In genomic region chr3:187743195-187744141, GRCh38 we compare ENCODE assay signal across 8 cellular contexts. TPM values are rescaled to one million over a fixed set of nuclear protein-coding genes. Genes with fewer than 3 reads are reported as not detected.
DNase-seq lines count a peak whose midpoint lies in the region; ATAC-seq and TF ChIP-seq lines count a peak whose summit lies in the region.

No MANE protein-coding gene starts in this region.

- H3K36me3 ChIP-seq in HAP-1 (replicated peaks) (no peaks in the 10 kb centered on the region), PC-9 (ENCODE audit: low read depth) (peaks cover 5% of the 10 kb centered on the region; the same call in 1 of the 2 replicates), heart left ventricle (no peaks in the 10 kb centered on the region)

- H3K79me2 ChIP-seq in PC-9 (ENCODE audit: low read depth): peaks cover 86% of the 10 kb centered on the region

- TF ChIP-seq CTCF in PC-9 (conservative IDR thresholded peaks at IDR 0.05) (no peak), heart left ventricle (IDR thresholded peaks at IDR 0.05) (no peak), progenitor cell of endocrine pancreas (IDR thresholded peaks at IDR 0.05; ENCODE audit: unreplicated experiment) (no peak)

- CTCF ChIA-PET in PC-9 (lab: Charles Lee): interaction anchor here (0.6 to 1.1 kb wide), 7 partner anchors 421 to 1213 kb away, joined by 3 to 6 read pairs (median 4); no protein-coding TSS in a partner anchor

- H3K4me3 Mint-ChIP-seq in activated naive CD8-positive, alpha-beta T cell treated with anti-CD3 and anti-CD28 coated beads for 36 hours: peak overlapping the region; percentile 91
- peak overlapping the region; percentile 94 for H3K4me3 Mint-ChIP-seq in progenitor cell of endocrine pancreas (ENCODE audit: low read depth)

- H3K4me2 ChIP-seq in PC-9: peak overlapping the region; percentile 99

- no peaks in the 10 kb centered on the region for H3K9me3 Mint-ChIP-seq in activated naive CD8-positive, alpha-beta T cell treated with anti-CD3 and anti-CD28 coated beads for 36 hours
- H3K9me3 Mint-ChIP-seq in progenitor cell of endocrine pancreas (ENCODE audit: low read depth): no peaks in the 10 kb centered on the region

- H3K9me2 ChIP-seq in PC-9 (ENCODE audit: insufficient read depth): no peaks in the 10 kb centered on the region

- intact Hi-C loops in PC-9 (cut with micrococcal nuclease; ENCODE audit: unreplicated experiment): loop anchor here (1.0 to 10.0 kb wide), 7 partner anchors 551 to 1649 kb away; no protein-coding TSS in a partner anchor
- intact Hi-C loops in heart left ventricle (cut with DNase I): loop anchor here (1.0 to 10.0 kb wide), 25 partner anchors 239 to 1404 kb away; partner anchors contain the start of gene LPP (in 3 of the 10)

- no peak for TF ChIP-seq POLR2A in heart left ventricle (IDR thresholded peaks at IDR 0.05)

- POLR2A ChIA-PET in PC-9 (lab: Charles Lee; ENCODE audit: unreplicated experiment): interaction anchor here (0.6 kb wide), 2 partner anchors 901 to 1209 kb away, joined by 3 to 10 read pairs; no protein-coding TSS in a partner anchor

- peaks cover 25% of the 10 kb centered on the region; the same call in 1 of the 2 replicates for H3F3A ChIP-seq in PC-9 (ENCODE audit: insufficient read depth, low read depth)

- H2AFZ ChIP-seq in PC-9: peak overlapping the region; percentile 69

- in situ Hi-C loops in HAP-1 (cut with MboI; ENCODE audit: low sequenced_read_pairs): loop anchor here (5.0 to 25.0 kb wide), 4 partner anchors 1019 to 1494 kb away; partner anchors contain the start of gene TPRG1

- BruUV-seq in PC-9 (replicated peaks; lab: Mats Ljungman, UMichigan): no TSS peak

- no peaks in the 10 kb centered on the region for H3K27me3 ChIP-seq in HAP-1 (ENCODE audit: low read depth)
- H3K27me3 ChIP-seq in PC-9 (ENCODE audit: insufficient read depth, low read depth): no peaks in the 10 kb centered on the region
- H3K27me3 ChIP-seq in heart left ventricle: no peaks in the 10 kb centered on the region

- peaks cover 23% of the 10 kb centered on the region for H4K20me1 ChIP-seq in PC-9 (ENCODE audit: insufficient read depth)

- WGBS in heart left ventricle, 4 donors: 1 to 5% (median 4%) methylated on average over 42 to 45 of the region's 45 CpGs

- ATAC-seq in heart left ventricle: peak in 1 of 4 donors; percentile 6
- ATAC-seq in HG03469 (IDR thresholded peaks at IDR 0.05; ENCODE audit: unreplicated experiment): no peak
- ATAC-seq in HG03045 (IDR thresholded peaks at IDR 0.05; ENCODE audit: unreplicated experiment): no peak

- H3K4me3 ChIP-seq in HAP-1: peak overlapping the region; percentile 45
- peak overlapping the region; percentile 88 for H3K4me3 ChIP-seq in PC-9
- peak overlapping the region; percentile 54 to 89 (median 78) for H3K4me3 ChIP-seq in heart left ventricle

- peak overlapping the region; percentile 100 for H3K27ac Mint-ChIP-seq in activated naive CD8-positive, alpha-beta T cell treated with anti-CD3 and anti-CD28 coated beads for 36 hours
- peak overlapping the region; percentile 100 for H3K27ac Mint-ChIP-seq in progenitor cell of endocrine pancreas

- H3K9me3 ChIP-seq in HAP-1: no peaks in the 10 kb centered on the region
- no peaks in the 10 kb centered on the region for H3K9me3 ChIP-seq in PC-9 (ENCODE audit: insufficient read depth, low read depth)
- H3K9me3 ChIP-seq in heart left ventricle: no peaks in the 10 kb centered on the region

- peaks cover 5% of the 10 kb centered on the region for H3K36me3 Mint-ChIP-seq in activated naive CD8-positive, alpha-beta T cell treated with anti-CD3 and anti-CD28 coated beads for 36 hours
- no peaks in the 10 kb centered on the region for H3K36me3 Mint-ChIP-seq in progenitor cell of endocrine pancreas (ENCODE audit: insufficient read depth)

- DNase-seq in HAP-1 (ENCODE audit: low spot score in 2 of 2) (peak in 1 of 2 experiments; percentile 54), PC-9 (peak in 1 of 2 experiments; percentile 42), heart left ventricle (peak; percentile 72 to 82 (median 76)), progenitor cell of endocrine pancreas (ENCODE audit: low spot score, unreplicated experiment) (peak; percentile 35), NCI-H1930 (lab: John Stamatoyannopoulos, UW) (no peak)
- DNase-seq in activated naive CD8-positive, alpha-beta T cell treated with anti-CD3 and anti-CD28 coated beads for 36 hours: peak; percentile 67

- peaks cover 6% of the 10 kb centered on the region for H3K27me3 Mint-ChIP-seq in activated naive CD8-positive, alpha-beta T cell treated with anti-CD3 and anti-CD28 coated beads for 36 hours
- H3K27me3 Mint-ChIP-seq in progenitor cell of endocrine pancreas: no peaks in the 10 kb centered on the region

- peaks cover 56% of the 10 kb centered on the region for H3K4me1 Mint-ChIP-seq in activated naive CD8-positive, alpha-beta T cell treated with anti-CD3 and anti-CD28 coated beads for 36 hours
- peaks cover 61% of the 10 kb centered on the region for H3K4me1 Mint-ChIP-seq in progenitor cell of endocrine pancreas (ENCODE audit: low read depth)

- H3K4me1 ChIP-seq in HAP-1: peaks cover 44% of the 10 kb centered on the region
- peaks cover 47% of the 10 kb centered on the region for H3K4me1 ChIP-seq in PC-9 (replicated peaks; ENCODE audit: insufficient read depth)
- H3K4me1 ChIP-seq in heart left ventricle: peaks cover 0 to 51% (median 22%) of the 10 kb centered on the region in 12 donors

- H3K27ac ChIP-seq in PC-9: peak overlapping the region; percentile 94
- H3K27ac ChIP-seq in heart left ventricle: peak overlapping the region; percentile 94 to 100 (median 98)

RNA-seq across cellular contexts. Expression of gene BCL6, which starts 1.8 kb away (rescaled TPM):
- total RNA-seq in PC-9 (2021): 37.1 and 42.2 TPM in 2 replicates
- total RNA-seq in activated naive CD8-positive, alpha-beta T cell treated with anti-CD3 and anti-CD28 coated beads for 36 hours: 1 to 10 TPM; 8.0 to 8.9 TPM
- 100 to 1,000 TPM in 1 of 9 donors, 10 to 100 TPM in 8; 29.7 to 109 (median 62.0) TPM for total RNA-seq in heart left ventricle
- 10 to 100 TPM; 29.3 to 45.7 TPM for polyA plus RNA-seq in heart left ventricle
- 21.3 and 22.8 TPM in 2 replicates for total RNA-seq in progenitor cell of endocrine pancreas

RNA-seq across cellular contexts. Expression of gene RTP2, which starts 41.1 kb away (rescaled TPM):
- total RNA-seq in PC-9 (2021) (not detected in 2 replicates), heart left ventricle (not detected), progenitor cell of endocrine pancreas (not detected in 2 replicates)
- not detected for total RNA-seq in activated naive CD8-positive, alpha-beta T cell treated with anti-CD3 and anti-CD28 coated beads for 36 hours
- not detected for polyA plus RNA-seq in heart left ventricle

Comparison
In these comparisons a context has a peak if more than half of its experiments do, and no peak if none do; other contexts are left out.
1. DNase-seq: peak in activated naive CD8-positive, alpha-beta T cell treated with anti-CD3 and anti-CD28 coated beads for 36 hours (single experiment), heart left ventricle (5 of 5) and progenitor cell of endocrine pancreas (single experiment); none in NCI-H1930 (0 of 2).
2. Peak in every context shown above with its lines, with median percentiles within 50 percentile points of each other: H3K4me3 ChIP-seq.